ENCODE assay signal across 16 cellular contexts in the genomic region with DNA sequence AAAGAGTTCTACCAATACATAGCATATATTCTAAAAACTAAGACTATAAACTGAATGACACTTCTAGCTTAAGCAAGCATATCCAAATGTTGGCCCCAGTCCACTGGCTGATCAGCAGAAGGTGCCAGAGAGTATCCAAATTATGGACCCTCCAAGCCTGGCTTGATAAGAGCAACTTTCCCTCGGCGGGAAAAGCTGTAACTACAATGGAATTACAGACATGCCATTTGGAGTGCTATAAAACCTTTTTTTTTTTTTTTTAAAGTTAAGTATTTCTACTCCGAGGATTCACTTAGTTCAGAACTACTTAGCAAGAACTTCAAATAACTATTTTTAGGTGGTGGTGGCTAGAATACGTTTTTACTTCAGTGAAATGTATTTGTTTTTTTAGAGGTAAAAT.
DNase-seq lines count a peak whose midpoint lies in the region; ATAC-seq, FAIRE-seq and TF ChIP-seq lines count a peak whose summit lies in the region.
"Had no signal": no experiment of that assay in that cellular context is flagged by ENCODE, and none has a peak within 500 bp of the region (broad histone marks: within the 10 kb centered on the region; RNA-seq: fewer than 3 reads in every experiment).

No MANE protein-coding gene starts in this region.

- ATAC-seq in Right ventricle myocardium superior (ENCODE audit: poor library complexity) (no peak), psoas muscle (no peak), aorta (ENCODE audit: low FRiP score) (peak; percentile 50)
- ATAC-seq: foreskin keratinocyte had no signal

- no peaks in the 10 kb centered on the region for H3K27me3 Mint-ChIP-seq in CD14-positive monocyte (ENCODE audit: low read depth in 3 of 3)

- H3K9me3 Mint-ChIP-seq in CD14-positive monocyte = peaks cover 0 to 6% (median 0%) of the 10 kb centered on the region in 7 donors

- H3K36me3 Mint-ChIP-seq in CD14-positive monocyte = no peaks in the 10 kb centered on the region

- H3K4me1 ChIP-seq in right atrium auricular region (peaks cover 0 to 29% of the 10 kb centered on the region in 2 donors), psoas muscle (peaks cover 16% of the 10 kb centered on the region), aorta (ENCODE audit: control insufficient read depth in 1 of 2, insufficient read depth in 2 of 2, low read length in 2 of 2) (peaks cover 0 to 7% of the 10 kb centered on the region in 2 donors)
- H3K4me1 ChIP-seq: foreskin keratinocyte, Peyer's patch had no signal

- H3K27ac ChIP-seq in right atrium auricular region = peak overlapping the region; percentile 48 to 54
- peak overlapping the region; percentile 58 for H3K27ac ChIP-seq in psoas muscle
- peak overlapping the region in 1 of 2 donors; percentile 48 for H3K27ac ChIP-seq in aorta (ENCODE audit: low read depth in 1 of 2, low read length in 2 of 2)
- H3K27ac ChIP-seq: foreskin keratinocyte, Peyer's patch had no signal

- intact Hi-C loops in Right ventricle myocardium superior (cut with DNase I) = loop anchor here (5.0 kb wide), 1 partner anchor 66 kb away; no protein-coding TSS in a partner anchor
- intact Hi-C loops in psoas muscle (cut with DNase I) = no loop called here
- intact Hi-C loops in aorta (cut with DNase I) = loop anchor here in 1 of 2 donors (10.0 kb wide), 1 partner anchor 96 kb away; a partner anchor contains a TSS
- intact Hi-C loops in CD14-positive monocyte (cut with micrococcal nuclease) = no loop called here

- peaks cover 6% of the 10 kb centered on the region for H3K4me1 Mint-ChIP-seq in CD14-positive monocyte

- no peak overlapping the region for H3K27ac Mint-ChIP-seq in CD14-positive monocyte

- H3K27me3 ChIP-seq in right atrium auricular region (no peaks in the 10 kb centered on the region), psoas muscle (ENCODE audit: insufficient read depth in 3 of 3, low read length in 2 of 3) (no peaks in the 10 kb centered on the region), aorta (ENCODE audit: control insufficient read depth in 1 of 2, insufficient read depth in 2 of 2, low read length in 1 of 2) (no peaks in the 10 kb centered on the region)
- H3K27me3 ChIP-seq: foreskin keratinocyte, ovary, Peyer's patch had no signal

- no peak overlapping the region for H3K4me3 Mint-ChIP-seq in CD14-positive monocyte

- H3K9me3 ChIP-seq in right atrium auricular region (no peaks in the 10 kb centered on the region), psoas muscle (no peaks in the 10 kb centered on the region), aorta (ENCODE audit: control insufficient read depth, low read length) (no peaks in the 10 kb centered on the region)
- H3K9me3 ChIP-seq: ovary, Peyer's patch had no signal

- WGBS in psoas muscle, 3 donors = 20 to 37% (median 24%) methylated on average over 4 of the region's 4 CpGs
- WGBS in aorta, 2 donors = 3 to 7% methylated on average over 4 of the region's 4 CpGs

- FAIRE-seq in HTR-8/SVneo (lab: Jason Lieb, UNC) = no peak

- H3K4me3 ChIP-seq in right atrium auricular region (peak overlapping the region in 1 of 2 donors; percentile 40), fibroblast of the aortic adventitia (ENCODE audit: low read depth, low read length) (peak overlapping the region; percentile 66), psoas muscle (peak overlapping the region; percentile 54), aorta (ENCODE audit: low read length in 2 of 2) (peak overlapping the region; percentile 38 to 90)
- H3K4me3 ChIP-seq: Peyer's patch had no signal

- H3K36me3 ChIP-seq in right atrium auricular region (no peaks in the 10 kb centered on the region), psoas muscle (ENCODE audit: insufficient read depth in 1 of 2, low read depth in 1 of 2) (no peaks in the 10 kb centered on the region), aorta (ENCODE audit: control insufficient read depth in 1 of 2, insufficient read depth in 2 of 2, low read length in 1 of 2) (no peaks in the 10 kb centered on the region)
- H3K36me3 ChIP-seq: ovary, Peyer's patch had no signal

- DNase-seq in right atrium auricular region (ENCODE audit: low spot score) (no peak), Right ventricle myocardium superior (no peak), fibroblast of the aortic adventitia (ENCODE audit: low read depth) (peak; percentile 46), psoas muscle (no peak), aorta (no peak), CD14-positive monocyte (ENCODE audit: low spot score) (no peak), HTR-8/SVneo (ENCODE audit: insufficient read length, low spot score) (no peak)
- no peak for DNase-seq in central memory CD4-positive, alpha-beta T cell
- DNase-seq: activated effector memory CD4-positive, alpha-beta T cell treated with anti-CD3 and anti-CD28 coated beads, Interleukin-2, amount 50 U/mL, for 16 hours; COR-L47; foreskin keratinocyte; NCI-H187; NCI-H526 treated with DMSO at 0.1 percent for 48 hours; ovary; Peyer's patch; T-helper 1 cell had no signal

- TF ChIP-seq CTCF in right atrium auricular region (IDR thresholded peaks at IDR 0.05) = no peak
- TF ChIP-seq CTCF in fibroblast of the aortic adventitia (IDR thresholded peaks at IDR 0.05; ENCODE audit: insufficient read depth, low read length) = no peak
- TF ChIP-seq CTCF in psoas muscle (IDR thresholded peaks at IDR 0.05) = no peak
- no peak for TF ChIP-seq CTCF in CD14-positive monocyte (IDR thresholded peaks at IDR 0.05)
